12 cellular contexts compared by ENCODE assay signal in the genomic region with DNA sequence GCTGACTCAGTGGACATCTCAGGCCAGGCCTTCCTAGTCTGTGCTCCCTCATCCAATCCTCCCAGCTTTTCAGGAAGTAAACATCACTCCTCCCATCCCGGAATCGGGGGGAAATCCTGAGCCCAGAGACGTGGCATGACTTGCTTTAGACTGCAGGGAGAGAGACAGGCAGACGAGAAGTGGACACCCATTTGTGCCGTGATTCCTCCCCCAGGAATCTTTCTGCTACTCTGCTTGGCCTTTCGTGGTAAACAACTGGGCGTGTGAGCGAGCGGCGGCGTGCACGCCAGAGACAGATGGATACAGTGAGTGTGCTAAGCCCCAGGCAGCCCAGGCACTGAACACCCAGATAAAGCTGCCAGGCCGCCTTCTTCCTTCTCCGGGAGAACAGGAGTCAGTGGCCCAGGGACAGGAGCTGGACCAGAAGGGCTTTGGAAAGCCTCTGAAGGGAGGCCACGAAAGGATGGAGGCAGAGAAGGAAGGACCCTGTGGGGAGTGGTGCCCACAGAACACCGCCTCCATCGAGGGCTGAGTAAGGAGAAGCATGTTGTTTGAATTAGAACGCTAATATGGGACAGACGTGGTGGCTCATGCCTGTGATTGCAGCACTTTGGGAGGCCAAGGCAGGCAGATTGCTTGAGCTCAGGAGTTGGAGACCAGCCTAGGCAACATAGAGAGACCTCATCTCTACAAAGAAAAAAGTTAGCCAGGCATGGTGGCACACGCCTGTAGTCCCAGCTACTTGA. TPM values are rescaled to one million over a fixed set of nuclear protein-coding genes. Genes with fewer than 3 reads are reported as not detected.
DNase-seq lines count a peak whose midpoint lies in the region; ATAC-seq and TF ChIP-seq lines count a peak whose summit lies in the region.
"Had no signal": no experiment of that assay in that cellular context is flagged by ENCODE, and none has a peak within 500 bp of the region (broad histone marks: within the 10 kb centered on the region; RNA-seq: fewer than 3 reads in every experiment).

No MANE protein-coding gene starts in this region.

- peaks cover 3% of the 10 kb centered on the region for H3K27me3 ChIP-seq in brain microvascular endothelial cell (replicated peaks)
- H3K27me3 ChIP-seq: SJSA1 had no signal

- ATAC-seq in left ventricle myocardium superior: peak; percentile 75
- ATAC-seq in sciatic nerve: peak; percentile 86
- ATAC-seq in HG03097 (IDR thresholded peaks at IDR 0.05; ENCODE audit: low FRiP score, unreplicated experiment): no peak
- ATAC-seq in HG03565 (IDR thresholded peaks at IDR 0.05; ENCODE audit: unreplicated experiment): no peak

- no peak overlapping the region for H3K27ac ChIP-seq in brain microvascular endothelial cell
- H3K27ac ChIP-seq: SJSA1 had no signal

- H3K36me3 ChIP-seq in brain microvascular endothelial cell (replicated peaks): no peaks in the 10 kb centered on the region
- H3K36me3 ChIP-seq: SJSA1 had no signal

- in situ Hi-C loops in brain microvascular endothelial cell (cut with HindIII; ENCODE audit: low pct_ligation_motif_present, low sequenced_read_pairs): no loop called here

- no peak for TF ChIP-seq CTCF in brain microvascular endothelial cell (IDR thresholded peaks at IDR 0.05; ENCODE audit: low read depth, low read length, missing control alignments)

- DNase-seq in ELR (ENCODE audit: low read depth): peak; percentile 66
- peak; percentile 6 for DNase-seq in brain microvascular endothelial cell
- DNase-seq in left ventricle myocardium superior: no peak
- DNase-seq in sciatic nerve (ENCODE audit: low spot score): peak; percentile 48
- no peak for DNase-seq in stimulated activated CD4-positive, alpha-beta T cell treated with anti-CD3 and anti-CD28 coated beads, Interleukin-4, amount 100 ng/mL, for 4 hours
- DNase-seq in LoVo (ENCODE audit: low spot score): no peak
- DNase-seq: COR-L47, hypothalamus, NCI-H2029 had no signal

- no peak overlapping the region for H3K4me3 ChIP-seq in brain microvascular endothelial cell (ENCODE audit: low read depth, low read length)
- H3K4me3 ChIP-seq: SJSA1 had no signal

- intact Hi-C loops in left ventricle myocardium superior (cut with micrococcal nuclease): no loop called here
- intact Hi-C loops in sciatic nerve (cut with DNase I): no loop called here

RNA-seq across cellular contexts. Expression of gene PRR5, which starts 53.0 kb away (rescaled TPM):
- total RNA-seq in left ventricle myocardium superior: 2.9 TPM
- total RNA-seq in sciatic nerve: 33.7 TPM

Comparison
In these comparisons a context has a peak if more than half of its experiments do, and no peak if none do; other contexts are left out.
1. DNase-seq: peak in ELR (single experiment), brain microvascular endothelial cell (single experiment) and sciatic nerve (single experiment); none in left ventricle myocardium superior (single experiment), stimulated activated CD4-positive, alpha-beta T cell treated with anti-CD3 and anti-CD28 coated beads, Interleukin-4, amount 100 ng/mL, for 4 hours (0 of 2) and LoVo (single experiment).
2. ATAC-seq: peak in left ventricle myocardium superior (single experiment) and sciatic nerve (single experiment); none in HG03097 (single experiment) and HG03565 (single experiment).